Comparison of ENCODE assay signal across 9 cellular contexts in the genomic region with DNA sequence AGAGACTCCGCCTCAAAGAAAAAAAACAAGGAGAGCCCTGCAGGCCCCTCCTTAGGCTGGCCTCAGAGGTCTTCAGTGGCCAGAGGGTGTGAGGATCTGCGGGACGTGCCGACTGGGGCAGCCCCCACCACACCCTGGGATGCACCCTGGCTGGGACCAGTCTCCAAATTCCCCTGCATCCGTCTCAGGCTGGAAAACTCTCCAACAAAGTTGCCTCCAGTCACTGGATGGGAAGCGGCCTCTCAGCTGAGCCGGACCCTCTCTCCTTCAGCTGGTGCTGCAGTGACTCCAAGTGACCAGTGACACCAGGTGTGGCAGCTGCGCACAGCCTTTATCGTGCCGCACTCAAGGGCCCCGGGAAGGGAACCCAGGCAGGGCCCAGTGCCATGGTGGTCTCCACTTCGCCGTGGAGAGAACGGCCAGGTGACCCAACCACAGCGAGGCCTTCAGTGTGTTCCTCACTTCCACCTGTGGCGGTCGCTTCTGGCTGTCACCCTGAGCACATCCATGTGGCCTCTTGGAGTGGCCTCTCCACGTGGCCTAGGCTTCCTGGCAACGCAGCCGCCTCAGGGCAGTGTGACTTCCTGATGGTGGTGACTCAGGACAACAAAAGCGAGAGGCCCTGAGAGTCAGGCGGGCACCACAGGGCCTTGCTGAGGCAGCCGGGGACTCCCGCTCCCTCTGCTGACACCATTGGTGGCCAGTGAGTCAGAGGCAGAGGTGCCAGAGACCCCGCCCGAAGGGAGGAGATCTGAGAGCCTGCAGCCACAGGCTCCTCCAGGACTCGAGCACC. TPM values are rescaled to one million over a fixed set of nuclear protein-coding genes. Genes with fewer than 3 reads are reported as not detected.
DNase-seq lines count a peak whose midpoint lies in the region; ATAC-seq and TF ChIP-seq lines count a peak whose summit lies in the region.
"Had no signal": no experiment of that assay in that cellular context is flagged by ENCODE, and none has a peak within 500 bp of the region (broad histone marks: within the 10 kb centered on the region; RNA-seq: fewer than 3 reads in every experiment).

No MANE protein-coding gene starts in this region.

- H3K4me1 ChIP-seq in lower lobe of right lung, result no peaks in the 10 kb centered on the region
- no peaks in the 10 kb centered on the region for H3K4me1 ChIP-seq in upper lobe of right lung
- H3K4me1 ChIP-seq in colonic mucosa, result no peaks in the 10 kb centered on the region

- no peaks in the 10 kb centered on the region for H3K27me3 ChIP-seq in lower lobe of right lung (ENCODE audit: low read depth)
- no peaks in the 10 kb centered on the region for H3K27me3 ChIP-seq in upper lobe of right lung
- H3K27me3 ChIP-seq in colonic mucosa, result no peaks in the 10 kb centered on the region
- H3K27me3 ChIP-seq: cardiac muscle cell had no signal

- intact Hi-C loops in lower lobe of right lung (cut with DNase I), result no loop called here
- intact Hi-C loops in upper lobe of right lung (cut with DNase I), result no loop called here
- intact Hi-C loops in colonic mucosa (cut with DNase I), result no loop called here

- H3K36me3 ChIP-seq in lower lobe of right lung (peaks cover 20% of the 10 kb centered on the region), upper lobe of right lung (no peaks in the 10 kb centered on the region), colonic mucosa (no peaks in the 10 kb centered on the region)
- H3K36me3 ChIP-seq: cardiac muscle cell had no signal

- no peak for TF ChIP-seq POLR2A in NB4 (IDR thresholded peaks at IDR 0.05; ENCODE audit: extremely low read depth, insufficient read length)

- H3K9ac ChIP-seq in colonic mucosa (ENCODE audit: low read depth in 2 of 2, low read length in 2 of 2), result no peak overlapping the region

- no peak overlapping the region for H3K4me3 Mint-ChIP-seq in activated naive CD8-positive, alpha-beta T cell treated with anti-CD3 and anti-CD28 coated beads, Interleukin-2, amount 50 U/mL, for 24 hours
- H3K4me3 Mint-ChIP-seq in type B pancreatic cell, result no peak overlapping the region

- no peaks in the 10 kb centered on the region for H3K9me3 Mint-ChIP-seq in activated naive CD8-positive, alpha-beta T cell treated with anti-CD3 and anti-CD28 coated beads, Interleukin-2, amount 50 U/mL, for 24 hours
- H3K9me3 Mint-ChIP-seq in type B pancreatic cell, result no peaks in the 10 kb centered on the region

- H3K27ac Mint-ChIP-seq in activated naive CD8-positive, alpha-beta T cell treated with anti-CD3 and anti-CD28 coated beads, Interleukin-2, amount 50 U/mL, for 24 hours, result peak overlapping the region; percentile 73
- H3K27ac Mint-ChIP-seq in type B pancreatic cell, result no peak overlapping the region

- H3K27ac ChIP-seq in lower lobe of right lung (no peak overlapping the region), upper lobe of right lung (no peak overlapping the region), colonic mucosa (no peak overlapping the region)
- H3K27ac ChIP-seq: cardiac muscle cell had no signal

- H3K4me3 ChIP-seq in NB4 (ENCODE audit: low read depth, low read length) (no peak overlapping the region), lower lobe of right lung (no peak overlapping the region), upper lobe of right lung (no peak overlapping the region), colonic mucosa (no peak overlapping the region)
- H3K4me3 ChIP-seq: cardiac muscle cell had no signal

- H3K9me3 ChIP-seq in lower lobe of right lung (no peaks in the 10 kb centered on the region), upper lobe of right lung (no peaks in the 10 kb centered on the region), colonic mucosa (no peaks in the 10 kb centered on the region)

- ATAC-seq in activated naive CD8-positive, alpha-beta T cell treated with anti-CD3 and anti-CD28 coated beads, Interleukin-2, amount 50 U/mL, for 24 hours, result peak; percentile 96
- ATAC-seq in lower lobe of right lung (peak; percentile 59 to 80), upper lobe of right lung (peak; percentile 79)

- DNase-seq in AML-193 (lab: John Stamatoyannopoulos, UW), result peak; percentile 81 to 92
- DNase-seq in NB4 (ENCODE audit: low read depth), result peak; percentile 78
- DNase-seq in activated naive CD8-positive, alpha-beta T cell treated with anti-CD3 and anti-CD28 coated beads, Interleukin-2, amount 50 U/mL, for 24 hours, result peak; percentile 84
- DNase-seq in lower lobe of right lung, result peak; percentile 75
- peak; percentile 72 for DNase-seq in upper lobe of right lung
- no peak for DNase-seq in HuH-7.5 (ENCODE audit: low spot score)
- no peak for DNase-seq in colonic mucosa
- no peak for DNase-seq in type B pancreatic cell (ENCODE audit: extremely low spot score, unreplicated experiment)

- H3K27me3 Mint-ChIP-seq in activated naive CD8-positive, alpha-beta T cell treated with anti-CD3 and anti-CD28 coated beads, Interleukin-2, amount 50 U/mL, for 24 hours, result no peaks in the 10 kb centered on the region
- H3K27me3 Mint-ChIP-seq in type B pancreatic cell, result no peaks in the 10 kb centered on the region

- TF ChIP-seq CTCF in NB4 (IDR thresholded peaks at IDR 0.05; ENCODE audit: low read depth, low read length) (no peak), lower lobe of right lung (IDR thresholded peaks at IDR 0.05) (no peak), upper lobe of right lung (IDR thresholded peaks at IDR 0.05) (no peak), colonic mucosa (IDR thresholded peaks at IDR 0.05) (no peak), type B pancreatic cell (conservative IDR thresholded peaks at IDR 0.05) (no peak)

- H3K36me3 Mint-ChIP-seq in activated naive CD8-positive, alpha-beta T cell treated with anti-CD3 and anti-CD28 coated beads, Interleukin-2, amount 50 U/mL, for 24 hours (ENCODE audit: low read depth), result peaks cover 17% of the 10 kb centered on the region
- no peaks in the 10 kb centered on the region for H3K36me3 Mint-ChIP-seq in type B pancreatic cell

- peaks cover 38% of the 10 kb centered on the region for H3K4me1 Mint-ChIP-seq in activated naive CD8-positive, alpha-beta T cell treated with anti-CD3 and anti-CD28 coated beads, Interleukin-2, amount 50 U/mL, for 24 hours
- H3K4me1 Mint-ChIP-seq in type B pancreatic cell (ENCODE audit: unreplicated experiment), result no peaks in the 10 kb centered on the region

RNA-seq across cellular contexts. Expression of gene CAMSAP1, which starts 19.3 kb away (rescaled TPM):
- total RNA-seq in lower lobe of right lung (34.4 TPM), upper lobe of right lung (26.5 TPM), colonic mucosa (10 to 100 TPM; 14.0 to 14.4 TPM), type B pancreatic cell (ENCODE audit: low replicate concordance) (33.9 and 58.2 TPM in 2 replicates)

RNA-seq across cellular contexts. Expression of gene UBAC1, which starts 34.6 kb away (rescaled TPM):
- total RNA-seq in lower lobe of right lung (40.3 TPM), upper lobe of right lung (30.1 TPM), colonic mucosa (10 to 100 TPM; 54.9 to 66.5 TPM), type B pancreatic cell (ENCODE audit: low replicate concordance) (34.5 and 45.2 TPM in 2 replicates)

Comparison
In these comparisons a context has a peak if more than half of its experiments do, and no peak if none do; other contexts are left out.
1. DNase-seq: peak in AML-193 (2 of 2), NB4 (single experiment), activated naive CD8-positive, alpha-beta T cell treated with anti-CD3 and anti-CD28 coated beads, Interleukin-2, amount 50 U/mL, for 24 hours (single experiment), lower lobe of right lung (single experiment) and upper lobe of right lung (single experiment); none in HuH-7.5 (single experiment), colonic mucosa (single experiment) and type B pancreatic cell (single experiment).
2. Peak in every context shown above with its lines, with median percentiles within 50 percentile points of each other: ATAC-seq.